ENCODE assay signal across 22 cellular contexts in the genomic region with DNA sequence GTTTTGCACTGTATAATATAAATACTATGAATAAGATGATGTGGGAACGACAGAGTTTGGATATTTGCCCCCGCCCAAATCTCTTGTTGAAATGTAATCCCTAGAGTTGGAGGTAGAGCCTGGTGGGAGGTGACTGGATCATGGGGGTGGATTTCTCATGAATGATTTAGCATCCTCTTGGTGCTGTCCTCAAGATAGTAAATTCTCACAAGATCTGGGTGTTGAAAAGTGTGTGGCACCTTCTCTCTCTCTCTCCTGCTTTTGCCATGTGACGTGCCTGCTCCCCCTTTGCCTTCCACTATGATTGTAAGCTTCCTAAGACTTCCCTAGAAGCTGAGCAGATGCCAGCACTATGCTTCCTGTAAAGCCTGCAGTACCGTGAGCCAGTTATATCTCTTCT.
A peak's percentile ranks its signal among the peaks of the same experiment; 100 is the strongest.
DNase-seq lines count a peak whose midpoint lies in the region; ATAC-seq, FAIRE-seq and TF ChIP-seq lines count a peak whose summit lies in the region.
"Had no signal": no experiment of that assay in that cellular context is flagged by ENCODE, and none has a peak within 500 bp of the region (broad histone marks: within the 10 kb centered on the region; RNA-seq: fewer than 3 reads in every experiment).

No MANE protein-coding gene starts in this region.

- H3K14ac ChIP-seq in H1 (ENCODE audit: insufficient read length) = no peak overlapping the region

- no peak overlapping the region for H4K91ac ChIP-seq in H1 (replicated peaks; ENCODE audit: insufficient read length, low read length)

- no peak overlapping the region; the same call in 1 of the 2 replicates for H2BK15ac ChIP-seq in H1 (ENCODE audit: low read length)

- no peak for TF ChIP-seq CTCF in H1 (IDR thresholded peaks at IDR 0.05; ENCODE audit: control extremely low read depth in 1 of 3, insufficient read depth in 1 of 3, low read depth in 1 of 3, low read length in 3 of 3)

- no peaks in the 10 kb centered on the region for H3K27me3 ChIP-seq in H1 (replicated peaks in 1 of 4; ENCODE audit: control insufficient read depth in 3 of 4, extremely low read depth in 1 of 4, insufficient read depth in 3 of 4, low read length in 3 of 4)
- H3K27me3 ChIP-seq: BLaER1 had no signal

- H2AFZ ChIP-seq in H1 (ENCODE audit: low read length) = no peak overlapping the region
- H2AFZ ChIP-seq: GM23248 had no signal

- no peak overlapping the region for H4K5ac ChIP-seq in H1 (ENCODE audit: insufficient read length, low read depth, low read length)

- ATAC-seq in HG03095 (IDR thresholded peaks at IDR 0.05; ENCODE audit: unreplicated experiment) = no peak
- ATAC-seq: GM12878 had no signal

- peak overlapping the region; percentile 45 for H3K27ac Mint-ChIP-seq in T-helper 2 cell treated with Interferon-gamma antibody and Interleukin-4, amounts not matched to agents 5 μg/mL and 100 μg/mL, for 36 hours
- H3K27ac Mint-ChIP-seq: B cell; CD4-positive, alpha-beta T cell; CD8-positive, alpha-beta memory T cell had no signal

- no peak overlapping the region for H3K4me3 ChIP-seq in H1 (ENCODE audit: extremely low read depth in 1 of 4, insufficient read depth in 2 of 4, low read depth in 3 of 4, low read length in 4 of 4)
- H3K4me3 ChIP-seq: BLaER1, GM12878, GM23248, HAP-1 had no signal

- 0 out of 2 replicates have a peak overlapping the region, but pooled peaks have one; percentile 55 for H2BK20ac ChIP-seq in H1 (ENCODE audit: low read length)

- TF ChIP-seq POLR2A in H1 (IDR thresholded peaks at IDR 0.05; ENCODE audit: control extremely low read depth in 1 of 2, low read depth in 2 of 2, low read length in 2 of 2) = no peak

- no peak overlapping the region; a peak in 1 of 4 replicates for H3K4me2 ChIP-seq in H1 (ENCODE audit: insufficient read depth in 1 of 2, low read depth in 2 of 2, low read length in 2 of 2)
- H3K4me2 ChIP-seq: BLaER1 had no signal

- H4K20me1 ChIP-seq in H1 (replicated peaks in 1 of 2; ENCODE audit: control insufficient read depth in 1 of 2, insufficient read depth in 2 of 2, low read length in 2 of 2) = no peaks in the 10 kb centered on the region
- H4K20me1 ChIP-seq: BLaER1 had no signal

- 85% methylated on average over 4 of the region's 4 CpGs; no CpG with 5 or more reads in 1 of the 2 experiments for WGBS in H1 (ENCODE audit: extremely low coverage in 1 of 2, insufficient coverage in 1 of 2, insufficient read length in 1 of 2, insufficient replicate concordance in 2 of 2, low coverage in 1 of 2, low lambda C conversion rate in 2 of 2, missing lambda C conversion rate in 1 of 2), 2 experiments

- FAIRE-seq in H1 (lab: Jason Lieb, UNC) (no peak), urothelium cell line (lab: Jason Lieb, UNC) (peak; percentile 32)
- FAIRE-seq: A204.1, D721Med, GM12878, H54 had no signal

- H3K56ac ChIP-seq in H1 (replicated peaks; ENCODE audit: insufficient read length, low read depth, low read length) = no peak overlapping the region

- H3K9ac ChIP-seq in H1 (replicated peaks in 1 of 4; ENCODE audit: extremely low read depth in 1 of 4, low read depth in 3 of 4, low read length in 3 of 4) = no peak overlapping the region
- H3K9ac ChIP-seq: BLaER1, GM23248 had no signal

- H3K27ac ChIP-seq in H1 (ENCODE audit: low read depth, low read length) = no peak overlapping the region
- H3K27ac ChIP-seq: 22Rv1, BLaER1, C4-2B, GM23248 had no signal

- H3K36me3 ChIP-seq in H1 (ENCODE audit: control insufficient read depth in 2 of 4, insufficient read depth in 4 of 4, low read length in 3 of 4) = no peaks in the 10 kb centered on the region
- H3K36me3 ChIP-seq: BLaER1, HAP-1 had no signal

- H2BK120ac ChIP-seq in H1 (replicated peaks; ENCODE audit: low read depth, low read length) = no peak overlapping the region

- no peaks in the 10 kb centered on the region for H3K9me3 Mint-ChIP-seq in T-helper 2 cell treated with Interferon-gamma antibody and Interleukin-4, amounts not matched to agents 5 μg/mL and 100 μg/mL, for 36 hours
- H3K9me3 Mint-ChIP-seq: CD4-positive, alpha-beta T cell had no signal

- H3K79me1 ChIP-seq in H1 (ENCODE audit: low read depth, low read length) = no peaks in the 10 kb centered on the region

- no peak for TF ChIP-seq EP300 in H1 (IDR thresholded peaks at IDR 0.05; ENCODE audit: borderline replicate concordance in 1 of 2, low read depth in 2 of 2, low read length in 2 of 2)

- POLR2A ChIA-PET in H1 (lab: Charles Lee; ENCODE audit: partially characterized antibody) = no interaction called here

- no peak overlapping the region for H2BK12ac ChIP-seq in H1 (ENCODE audit: low read depth, low read length)

- H4K8ac ChIP-seq in H1 (ENCODE audit: extremely low read depth, insufficient read depth, low read length) = no peak overlapping the region

- no peaks in the 10 kb centered on the region for H3K36me3 Mint-ChIP-seq in T-helper 2 cell treated with Interferon-gamma antibody and Interleukin-4, amounts not matched to agents 5 μg/mL and 100 μg/mL, for 36 hours (ENCODE audit: low read depth)

- no peaks in the 10 kb centered on the region; the same call in 1 of the 2 replicates for H3K23me2 ChIP-seq in H1 (ENCODE audit: low read depth, low read length)

- no peak overlapping the region for H3K4me3 Mint-ChIP-seq in T-helper 2 cell treated with Interferon-gamma antibody and Interleukin-4, amounts not matched to agents 5 μg/mL and 100 μg/mL, for 36 hours
- H3K4me3 Mint-ChIP-seq: B cell; CD4-positive, alpha-beta T cell; CD8-positive, alpha-beta memory T cell had no signal

- H2AK5ac ChIP-seq in H1 (ENCODE audit: low read depth, low read length) = no peak overlapping the region

- CTCF ChIA-PET in H1 (lab: Charles Lee; ENCODE audit: partially characterized antibody) = no interaction called here

- peaks cover 2 to 10% (median 3%) of the 10 kb centered on the region in 4 experiments; a peak in 4 of 7 replicates for H3K4me1 ChIP-seq in H1 (replicated peaks in 1 of 4; ENCODE audit: control insufficient read depth in 3 of 4, insufficient read depth in 4 of 4, low read length in 3 of 4)
- H3K4me1 ChIP-seq: BLaER1, HAP-1 had no signal

- H3K9me3 ChIP-seq in H1 (ENCODE audit: insufficient read depth in 2 of 2, low read depth in 1 of 2, low read length in 1 of 2) = no peaks in the 10 kb centered on the region
- H3K9me3 ChIP-seq: BLaER1, HAP-1 had no signal

- H3K23ac ChIP-seq in H1 (ENCODE audit: insufficient read length) = no peak overlapping the region

- no peak overlapping the region for H3K18ac ChIP-seq in H1 (ENCODE audit: extremely low read depth, low read length)

- no peaks in the 10 kb centered on the region for H3K27me3 Mint-ChIP-seq in T-helper 2 cell treated with Interferon-gamma antibody and Interleukin-4, amounts not matched to agents 5 μg/mL and 100 μg/mL, for 36 hours (ENCODE audit: low read depth)
- H3K27me3 Mint-ChIP-seq: B cell; CD4-positive, alpha-beta T cell had no signal

- H3K79me2 ChIP-seq in H1 (ENCODE audit: control insufficient read depth in 1 of 2, insufficient read depth in 2 of 2, low read length in 2 of 2) = no peaks in the 10 kb centered on the region

- TF ChIP-seq RAD21 in H1 (IDR thresholded peaks at IDR 0.05 in 1 of 2, conservative IDR thresholded peaks at IDR 0.05 in 1 of 2; ENCODE audit: low read depth in 2 of 2, low read length in 2 of 2) = no peak

- DNase-seq in T-helper 2 cell treated with Interferon-gamma antibody and Interleukin-4, amounts not matched to agents 5 μg/mL and 100 μg/mL, for 36 hours (ENCODE audit: low spot score) = no peak
- DNase-seq in T-helper 2 cell (no peak), H1 (ENCODE audit: low read depth in 1 of 2, low spot score in 2 of 2) (no peak), urothelium cell line (ENCODE audit: low spot score) (no peak), T-helper 1 cell (no peak)
- DNase-seq: CD4-positive, alpha-beta T cell; CD8-positive, alpha-beta memory T cell; DMS 273 treated with DMSO at 0.1 percent for 48 hours; DMS79; EL; GDM1; GM23248 had no signal

- H3K4me1 Mint-ChIP-seq in T-helper 2 cell treated with Interferon-gamma antibody and Interleukin-4, amounts not matched to agents 5 μg/mL and 100 μg/mL, for 36 hours (ENCODE audit: low read depth) = peaks cover 17% of the 10 kb centered on the region
- H3K4me1 Mint-ChIP-seq: B cell; CD8-positive, alpha-beta memory T cell had no signal

- H2BK5ac ChIP-seq in H1 (ENCODE audit: low read depth, low read length) = no peak overlapping the region

- no peak overlapping the region for H3K4ac ChIP-seq in H1 (replicated peaks; ENCODE audit: insufficient read length, low read depth, low read length)

TF ChIP-seq in H1, 55 proteins besides CTCF, POLR2A, EP300 and RAD21 (continues in another document):
- TF ChIP-seq FOSL1 (IDR thresholded peaks at IDR 0.05; ENCODE audit: insufficient read depth, low read depth, low read length) (no peak), GABPA (IDR thresholded peaks at IDR 0.05; ENCODE audit: borderline replicate concordance, insufficient read depth, low read length) (no peak), KDM5A (IDR thresholded peaks at IDR 0.05; ENCODE audit: low read length) (no peak), RXRA (IDR thresholded peaks at IDR 0.05; ENCODE audit: insufficient read depth, low read depth, low read length) (no peak), SP2 (IDR thresholded peaks at IDR 0.05; ENCODE audit: low read length) (no peak), RFX5 (IDR thresholded peaks at IDR 0.05; ENCODE audit: borderline replicate concordance, low read depth, low read length) (no peak), YY1 (IDR thresholded peaks at IDR 0.05; ENCODE audit: low read depth, low read length) (no peak), TEAD4 (IDR thresholded peaks at IDR 0.05; ENCODE audit: low read depth, low read length) (no peak), EZH2 (IDR thresholded peaks at IDR 0.05; ENCODE audit: low read depth, low read length, severe bottlenecking) (no peak), BACH1 (IDR thresholded peaks at IDR 0.05; ENCODE audit: low read length) (no peak), HDAC6 (IDR thresholded peaks at IDR 0.05; ENCODE audit: low read depth, low read length) (no peak), NRF1 (IDR thresholded peaks at IDR 0.05; ENCODE audit: low read depth, low read length) (no peak), SP1 (IDR thresholded peaks at IDR 0.05; ENCODE audit: low read depth, low read length) (no peak)
- TF ChIP-seq, protein P1, sequence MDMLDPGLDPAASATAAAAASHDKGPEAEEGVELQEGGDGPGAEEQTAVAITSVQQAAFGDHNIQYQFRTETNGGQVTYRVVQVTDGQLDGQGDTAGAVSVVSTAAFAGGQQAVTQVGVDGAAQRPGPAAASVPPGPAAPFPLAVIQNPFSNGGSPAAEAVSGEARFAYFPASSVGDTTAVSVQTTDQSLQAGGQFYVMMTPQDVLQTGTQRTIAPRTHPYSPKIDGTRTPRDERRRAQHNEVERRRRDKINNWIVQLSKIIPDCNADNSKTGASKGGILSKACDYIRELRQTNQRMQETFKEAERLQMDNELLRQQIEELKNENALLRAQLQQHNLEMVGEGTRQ (IDR thresholded peaks at IDR 0.05; ENCODE audit: low read length) = no peak
- TF ChIP-seq, protein P2, sequence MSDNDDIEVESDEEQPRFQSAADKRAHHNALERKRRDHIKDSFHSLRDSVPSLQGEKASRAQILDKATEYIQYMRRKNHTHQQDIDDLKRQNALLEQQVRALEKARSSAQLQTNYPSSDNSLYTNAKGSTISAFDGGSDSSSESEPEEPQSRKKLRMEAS (IDR thresholded peaks at IDR 0.05) = no peak
